ENCODE assay signal across 8 cellular contexts in the genomic region with DNA sequence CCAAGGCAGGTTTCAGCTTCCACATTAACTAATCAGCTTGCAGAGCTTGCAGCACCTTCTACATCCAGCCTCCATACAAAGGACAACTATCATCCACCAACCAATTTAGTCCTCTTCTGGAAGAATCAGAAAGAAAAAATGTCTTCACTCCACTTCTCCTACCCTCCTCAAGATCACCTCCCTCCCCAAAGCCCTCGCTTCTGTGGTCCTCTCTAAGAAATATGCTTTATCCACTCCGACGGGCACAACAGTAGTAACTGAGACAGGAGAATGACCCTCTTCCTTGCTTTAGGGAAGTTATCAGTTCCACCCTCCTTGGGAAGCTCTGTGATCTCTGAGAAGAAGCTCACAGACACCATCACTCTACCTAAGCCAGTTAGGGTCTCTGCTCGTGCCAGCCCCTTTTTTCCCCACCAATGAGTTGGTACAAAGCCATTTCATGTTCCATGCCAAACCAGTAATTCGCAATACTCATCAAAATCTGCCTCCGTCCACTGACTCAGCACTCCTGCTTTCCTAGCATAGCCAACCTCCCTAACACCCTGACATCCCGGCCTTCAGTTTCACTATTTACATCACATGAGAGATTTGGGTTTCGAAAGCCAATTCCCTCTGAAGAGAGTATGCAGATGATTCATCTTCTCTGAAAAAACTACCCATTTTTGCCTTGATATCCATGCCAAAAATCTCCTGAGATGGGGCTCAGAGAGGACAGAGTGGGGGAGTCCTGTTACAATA.
A peak's percentile ranks its signal among the peaks of the same experiment; 100 is the strongest.
DNase-seq lines count a peak whose midpoint lies in the region; ATAC-seq and TF ChIP-seq lines count a peak whose summit lies in the region.

No MANE protein-coding gene starts in this region.

- peaks cover 29% of the 10 kb centered on the region for H3K4me1 ChIP-seq in fibroblast of lung (ENCODE audit: control insufficient read depth, extremely low read depth, insufficient read depth, low read length)

- peaks cover 16% of the 10 kb centered on the region for H3K27me3 Mint-ChIP-seq in stimulated activated naive CD8-positive, alpha-beta T cell treated with anti-CD3 and anti-CD28 coated beads, Interleukin-15, amount 100 ng/mL, for 72 hours

- H3K4me3 ChIP-seq in BJ (ENCODE audit: low read depth, low read length), result no peak overlapping the region
- peak overlapping the region in 2 of 4 experiments; percentile 3 to 17 for H3K4me3 ChIP-seq in fibroblast of lung (replicated peaks in 1 of 4; ENCODE audit: control extremely low read depth in 1 of 4, insufficient read depth in 1 of 4, low read depth in 3 of 4, low read length in 4 of 4)

- H3K36me3 ChIP-seq in BJ (ENCODE audit: control insufficient read depth, insufficient read depth, low read length) (no peaks in the 10 kb centered on the region), fibroblast of lung (ENCODE audit: control insufficient read depth, insufficient read depth, low read length) (no peaks in the 10 kb centered on the region)

- H3K4me3 Mint-ChIP-seq in stimulated activated naive CD8-positive, alpha-beta T cell treated with anti-CD3 and anti-CD28 coated beads, Interleukin-15, amount 100 ng/mL, for 72 hours, result no peak overlapping the region

- DNase-seq in BJ (ENCODE audit: low read depth) (peak; percentile 48), RPMI7951 (ENCODE audit: low read depth) (peak; percentile 92), fibroblast of lung (ENCODE audit: low read depth in 2 of 2) (peak; percentile 96 to 98), omental fat pad (ENCODE audit: low spot score) (no peak), NCI-H1092 treated with DMSO at 0.1 percent for 48 hours (lab: John Stamatoyannopoulos, UW) (no peak), DMS79 treated with DMSO at 0.1 percent for 48 hours (lab: John Stamatoyannopoulos, UW) (no peak)
- DNase-seq in stimulated activated CD4-positive, alpha-beta T cell treated with anti-CD3 and anti-CD28 coated beads, Interleukin-2, amount 100 ng/mL, for 48 hours, result no peak
- no peak for DNase-seq in stimulated activated naive CD8-positive, alpha-beta T cell treated with anti-CD3 and anti-CD28 coated beads, Interleukin-15, amount 100 ng/mL, for 72 hours

- peak overlapping the region; percentile 22 for H2AFZ ChIP-seq in fibroblast of lung (ENCODE audit: low read length)

- peak overlapping the region; percentile 87 for H3K4me2 ChIP-seq in fibroblast of lung (ENCODE audit: extremely low read depth, insufficient read depth, low read length)

- peak overlapping the region; percentile 58 for H3K27ac ChIP-seq in fibroblast of lung (ENCODE audit: insufficient read depth, low read length)

- H3K9ac ChIP-seq in fibroblast of lung (ENCODE audit: insufficient read depth, low read length), result no peak overlapping the region

- no peaks in the 10 kb centered on the region for H3K4me1 Mint-ChIP-seq in stimulated activated naive CD8-positive, alpha-beta T cell treated with anti-CD3 and anti-CD28 coated beads, Interleukin-15, amount 100 ng/mL, for 72 hours

- no peaks in the 10 kb centered on the region for H4K20me1 ChIP-seq in fibroblast of lung (ENCODE audit: control insufficient read depth, extremely low read depth, insufficient read depth, low read length)

- peak; percentile 76 for ATAC-seq in omental fat pad (ENCODE audit: low FRiP score)
- ATAC-seq in stimulated activated naive CD8-positive, alpha-beta T cell treated with anti-CD3 and anti-CD28 coated beads, Interleukin-15, amount 100 ng/mL, for 72 hours, result no peak

- POLR2A ChIA-PET in BJ (lab: Charles Lee), result interaction anchor here (0.7 kb wide), 1 partner anchor 204 kb away, joined by 3 read pairs; no protein-coding TSS in a partner anchor

- H3K79me2 ChIP-seq in fibroblast of lung (ENCODE audit: control insufficient read depth, insufficient read depth, low read length), result no peaks in the 10 kb centered on the region

- no peak for TF ChIP-seq CTCF in BJ (IDR thresholded peaks at IDR 0.05; ENCODE audit: insufficient read depth, low read depth, low read length)
- TF ChIP-seq CTCF in fibroblast of lung (conservative IDR thresholded peaks at IDR 0.05 in 1 of 2, IDR thresholded peaks at IDR 0.05 in 1 of 2; ENCODE audit: low read depth in 1 of 2, low read length in 2 of 2), result no peak
- TF ChIP-seq CTCF in omental fat pad (IDR thresholded peaks at IDR 0.05), result no peak

- H3K27ac Mint-ChIP-seq in stimulated activated naive CD8-positive, alpha-beta T cell treated with anti-CD3 and anti-CD28 coated beads, Interleukin-15, amount 100 ng/mL, for 72 hours, result no peak overlapping the region

- no peaks in the 10 kb centered on the region for H3K9me3 Mint-ChIP-seq in stimulated activated naive CD8-positive, alpha-beta T cell treated with anti-CD3 and anti-CD28 coated beads, Interleukin-15, amount 100 ng/mL, for 72 hours

- H3K9me3 ChIP-seq in fibroblast of lung (ENCODE audit: control insufficient read depth, insufficient read depth, low read depth, low read length), result no peaks in the 10 kb centered on the region

- CTCF ChIA-PET in BJ (lab: Yijun Ruan, JAX), result interaction anchor here (0.6 to 1.2 kb wide), 5 partner anchors 10 to 449 kb away, joined by 3 to 6 read pairs (median 3); no protein-coding TSS in a partner anchor

- H3K27me3 ChIP-seq in BJ (ENCODE audit: control insufficient read depth, insufficient read depth, low read length), result peaks cover 2% of the 10 kb centered on the region
- H3K27me3 ChIP-seq in fibroblast of lung (ENCODE audit: control insufficient read depth, insufficient read depth, low read length), result no peaks in the 10 kb centered on the region

Comparison
In these comparisons a context has a peak if more than half of its experiments do, and no peak if none do; other contexts are left out.
1. DNase-seq: peak in BJ (single experiment), RPMI7951 (single experiment) and fibroblast of lung (2 of 2); none in omental fat pad (single experiment), NCI-H1092 treated with DMSO at 0.1 percent for 48 hours (single experiment), stimulated activated CD4-positive, alpha-beta T cell treated with anti-CD3 and anti-CD28 coated beads, Interleukin-2, amount 100 ng/mL, for 48 hours (0 of 2), DMS79 treated with DMSO at 0.1 percent for 48 hours (single experiment) and stimulated activated naive CD8-positive, alpha-beta T cell treated with anti-CD3 and anti-CD28 coated beads, Interleukin-15, amount 100 ng/mL, for 72 hours (0 of 2).